In the genomic region with DNA sequence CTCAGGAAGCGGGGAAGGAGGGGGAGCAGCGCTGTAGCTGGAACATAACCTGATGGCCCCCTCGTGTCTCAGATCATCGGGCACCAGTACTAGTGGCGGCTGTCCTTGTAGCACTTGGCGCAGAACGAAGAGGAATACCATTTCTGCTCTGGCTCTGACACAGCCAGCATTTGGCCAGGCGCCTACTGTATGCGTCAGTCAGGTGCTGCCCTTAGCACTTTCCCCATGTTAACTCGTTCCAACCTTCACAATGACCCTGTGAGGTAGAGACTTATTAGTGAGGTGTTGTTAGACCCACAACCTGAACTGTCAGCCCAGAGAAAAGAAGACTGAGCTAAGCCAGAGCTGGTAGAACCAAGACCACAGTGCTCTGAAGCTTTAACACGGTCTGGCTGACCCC, we compare ENCODE assay signal across 24 cellular contexts. TPM values are rescaled to one million over a fixed set of nuclear protein-coding genes. Genes with fewer than 3 reads are reported as not detected.
DNase-seq lines count a peak whose midpoint lies in the region; ATAC-seq, FAIRE-seq and TF ChIP-seq lines count a peak whose summit lies in the region.
"Had no signal": no experiment of that assay in that cellular context is flagged by ENCODE, and none has a peak within 500 bp of the region (broad histone marks: within the 10 kb centered on the region; RNA-seq: fewer than 3 reads in every experiment).

No MANE protein-coding gene starts in this region.

- H3K36me3 ChIP-seq in adrenal gland (replicated peaks in 1 of 2): peaks cover 0 to 6% of the 10 kb centered on the region in 2 donors
- peaks cover 0 to under 1% of the 10 kb centered on the region in 2 experiments for H3K36me3 ChIP-seq in endothelial cell of umbilical vein (ENCODE audit: control insufficient read depth in 2 of 2, extremely low read depth in 1 of 2, insufficient read depth in 2 of 2, low read length in 2 of 2)
- H3K36me3 ChIP-seq in left lung: peaks cover 0 to 6% of the 10 kb centered on the region in 2 donors

- H3K27ac ChIP-seq in adrenal gland (peak overlapping the region in 1 of 5 donors; percentile 47), endothelial cell of umbilical vein (ENCODE audit: insufficient read depth, low read depth, low read length) (no peak overlapping the region), left lung (no peak overlapping the region)
- H3K27ac ChIP-seq: PC-9 had no signal

- intact Hi-C loops in adrenal gland (cut with DNase I): no loop called here
- intact Hi-C loops in endothelial cell of umbilical vein (cut with micrococcal nuclease): no loop called here
- intact Hi-C loops in left lung (cut with DNase I): no loop called here

- peak overlapping the region; percentile 43 for H3K27ac Mint-ChIP-seq in stimulated activated naive B cell treated with anti-CD40 and anti-IgM and Interleukin-4, amounts not matched to agents 10 μg/mL and 1 μg/mL and 100 μg/mL, for 72 hours
- H3K27ac Mint-ChIP-seq: activated naive CD4-positive, alpha-beta T cell treated with anti-CD3 and anti-CD28 coated beads, Interleukin-2, amount 50 U/mL, for 72 hours; activated T-cell treated with anti-CD3 and anti-CD28 coated beads, Interleukin-2, amount 50 U/mL, for 72 hours; natural killer cell; stimulated activated naive CD8-positive, alpha-beta T cell treated with anti-CD3 and anti-CD28 coated beads, Interleukin-15, amount 100 ng/mL, for 72 hours; type B pancreatic cell had no signal

- H3K4me2 ChIP-seq in endothelial cell of umbilical vein (ENCODE audit: insufficient read depth, low read length): no peak overlapping the region
- H3K4me2 ChIP-seq: PC-9 had no signal

- CTCF ChIA-PET in endothelial cell of umbilical vein (lab: Charles Lee): interaction anchor here (1.1 to 7.0 kb wide), 4 partner anchors 10 to 569 kb away, joined by 3 to 69 read pairs (median 8); no protein-coding TSS in a partner anchor

- no peaks in the 10 kb centered on the region for H3K9me1 ChIP-seq in endothelial cell of umbilical vein (replicated peaks; ENCODE audit: control insufficient read depth, extremely low read depth, insufficient read depth, low read length)

- H3K27me3 ChIP-seq in adrenal gland: no peaks in the 10 kb centered on the region
- H3K27me3 ChIP-seq in endothelial cell of umbilical vein (ENCODE audit: control insufficient read depth in 2 of 2, insufficient read depth in 2 of 2, low read length in 2 of 2): peaks cover 0 to 2% of the 10 kb centered on the region in 2 experiments
- no peaks in the 10 kb centered on the region for H3K27me3 ChIP-seq in left lung

- TF ChIP-seq POLR2A in adrenal gland (IDR thresholded peaks at IDR 0.05) (no peak), endothelial cell of umbilical vein (IDR thresholded peaks at IDR 0.05; ENCODE audit: low read depth, low read length) (no peak)

- no peak overlapping the region for H3K4me3 ChIP-seq in adrenal gland
- H3K4me3 ChIP-seq in endothelial cell of umbilical vein (replicated peaks in 1 of 3; ENCODE audit: insufficient read depth in 1 of 3, low read depth in 1 of 3, low read length in 3 of 3): no peak overlapping the region
- H3K4me3 ChIP-seq in left lung: no peak overlapping the region
- H3K4me3 ChIP-seq: PC-9 had no signal

- POLR2A ChIA-PET in endothelial cell of umbilical vein (lab: Charles Lee): interaction anchor here (1.5 kb wide), 1 partner anchor 10 kb away, joined by 4 read pairs; no protein-coding TSS in a partner anchor

- no peaks in the 10 kb centered on the region for H3K9me3 ChIP-seq in adrenal gland (replicated peaks in 1 of 3)
- H3K9me3 ChIP-seq in endothelial cell of umbilical vein (replicated peaks; ENCODE audit: control insufficient read depth, insufficient read depth, low read length): no peaks in the 10 kb centered on the region
- no peaks in the 10 kb centered on the region for H3K9me3 ChIP-seq in left lung

- H3K4me3 Mint-ChIP-seq in stimulated activated naive B cell treated with anti-CD40 and anti-IgM and Interleukin-4, amounts not matched to agents 10 μg/mL and 1 μg/mL and 100 μg/mL, for 72 hours: no peak overlapping the region
- H3K4me3 Mint-ChIP-seq: activated T-cell treated with anti-CD3 and anti-CD28 coated beads, Interleukin-2, amount 50 U/mL, for 72 hours; natural killer cell; stimulated activated naive CD8-positive, alpha-beta T cell treated with anti-CD3 and anti-CD28 coated beads, Interleukin-15, amount 100 ng/mL, for 72 hours; type B pancreatic cell had no signal

- peaks cover 5 to 15% of the 10 kb centered on the region in 2 donors for H3K36me3 Mint-ChIP-seq in stimulated activated naive B cell treated with anti-CD40 and anti-IgM and Interleukin-4, amounts not matched to agents 10 μg/mL and 1 μg/mL and 100 μg/mL, for 72 hours
- H3K36me3 Mint-ChIP-seq: natural killer cell had no signal

- peak; percentile 20 for ATAC-seq in left lung
- no peak for ATAC-seq in stimulated activated naive B cell treated with anti-CD40 and anti-IgM and Interleukin-4, amounts not matched to agents 10 μg/mL and 1 μg/mL and 100 μg/mL, for 72 hours (replicated peaks)
- ATAC-seq in GM19395 (IDR thresholded peaks at IDR 0.05; ENCODE audit: unreplicated experiment): no peak
- ATAC-seq: activated naive CD4-positive, alpha-beta T cell treated with anti-CD3 and anti-CD28 coated beads, Interleukin-2, amount 50 U/mL, for 72 hours; activated T-cell treated with anti-CD3 and anti-CD28 coated beads, Interleukin-2, amount 50 U/mL, for 72 hours; natural killer cell; stimulated activated naive CD8-positive, alpha-beta T cell treated with anti-CD3 and anti-CD28 coated beads, Interleukin-15, amount 100 ng/mL, for 72 hours had no signal

- H2AFZ ChIP-seq in endothelial cell of umbilical vein (ENCODE audit: low read depth, low read length): no peak overlapping the region
- H2AFZ ChIP-seq: PC-9 had no signal

- FAIRE-seq in endothelial cell of umbilical vein (lab: Jason Lieb, UNC): no peak
- FAIRE-seq: colon, GM12891, H1 had no signal

- DNase-seq in adrenal gland: peak; percentile 75 to 90 (median 86)
- DNase-seq in endothelial cell of umbilical vein (ENCODE audit: low read depth, low spot score): peak; percentile 21
- no peak for DNase-seq in left lung
- no peak for DNase-seq in stimulated activated naive B cell treated with anti-CD40 and anti-IgM and Interleukin-4, amounts not matched to agents 10 μg/mL and 1 μg/mL and 100 μg/mL, for 72 hours
- no peak for DNase-seq in T1000 (lab: John Stamatoyannopoulos, UW)
- no peak for DNase-seq in OCI-M2 (lab: John Stamatoyannopoulos, UW; ENCODE audit: unreplicated experiment)
- DNase-seq: activated CD4-positive, CD25-positive, alpha-beta regulatory T cell treated with anti-CD3 and anti-CD28 coated beads, Interleukin-2, amount 50 U/mL, for 72 hours; activated T-cell treated with anti-CD3 and anti-CD28 coated beads, Interleukin-2, amount 50 U/mL, for 72 hours; AML-193; DMS53; KBM-7; natural killer cell; NCI-H1694 treated with DMSO at 0.1 percent for 48 hours; NCI-H82; PC-9; posterior cingulate gyrus; stimulated activated CD4-positive, alpha-beta T cell treated with anti-CD3 and anti-CD28 coated beads, Interleukin-2, amount 100 ng/mL, for 24 hours; stimulated activated naive CD8-positive, alpha-beta T cell treated with anti-CD3 and anti-CD28 coated beads, Interleukin-15, amount 100 ng/mL, for 72 hours had no signal

- WGBS in adrenal gland, 4 donors: 26 to 54% (median 39%) methylated on average over 10 to 11 of the region's 11 CpGs

- peaks cover 0 to 6% of the 10 kb centered on the region in 2 donors for H3K27me3 Mint-ChIP-seq in stimulated activated naive B cell treated with anti-CD40 and anti-IgM and Interleukin-4, amounts not matched to agents 10 μg/mL and 1 μg/mL and 100 μg/mL, for 72 hours
- H3K27me3 Mint-ChIP-seq: type B pancreatic cell had no signal

- dilution Hi-C loops in endothelial cell of umbilical vein (cut with MboI; ENCODE audit: extremely low pct_ligation_motif_present, low sequenced_read_pairs): no loop called here

- no peaks in the 10 kb centered on the region for H3K79me2 ChIP-seq in endothelial cell of umbilical vein (ENCODE audit: control insufficient read depth, insufficient read depth, low read length)

- BruUV-seq in endothelial cell of umbilical vein (replicated peaks; lab: Mats Ljungman, UMichigan): no TSS peak

- no peak for TF ChIP-seq CTCF in adrenal gland (IDR thresholded peaks at IDR 0.05)
- TF ChIP-seq CTCF in endothelial cell of umbilical vein (IDR thresholded peaks at IDR 0.05; ENCODE audit: extremely low read depth in 1 of 2, insufficient read depth in 1 of 2, low read depth in 1 of 2, low read length in 2 of 2): no peak
- no peak for TF ChIP-seq CTCF in left lung (IDR thresholded peaks at IDR 0.05)

- no peaks in the 10 kb centered on the region for H3K9me3 Mint-ChIP-seq in stimulated activated naive B cell treated with anti-CD40 and anti-IgM and Interleukin-4, amounts not matched to agents 10 μg/mL and 1 μg/mL and 100 μg/mL, for 72 hours
- H3K9me3 Mint-ChIP-seq: activated naive CD4-positive, alpha-beta T cell treated with anti-CD3 and anti-CD28 coated beads, Interleukin-2, amount 50 U/mL, for 72 hours; activated T-cell treated with anti-CD3 and anti-CD28 coated beads, Interleukin-2, amount 50 U/mL, for 72 hours; natural killer cell; stimulated activated naive CD8-positive, alpha-beta T cell treated with anti-CD3 and anti-CD28 coated beads, Interleukin-15, amount 100 ng/mL, for 72 hours; type B pancreatic cell had no signal

- H3K4me1 Mint-ChIP-seq in stimulated activated naive B cell treated with anti-CD40 and anti-IgM and Interleukin-4, amounts not matched to agents 10 μg/mL and 1 μg/mL and 100 μg/mL, for 72 hours: peaks cover 44 to 59% of the 10 kb centered on the region in 2 donors

- H3K4me1 ChIP-seq in adrenal gland (replicated peaks in 1 of 2) (peaks cover 18 to 40% of the 10 kb centered on the region in 2 donors), endothelial cell of umbilical vein (ENCODE audit: control insufficient read depth, extremely low read depth, insufficient read depth, low read length) (peaks cover 14% of the 10 kb centered on the region), left lung (peaks cover 21 to 56% of the 10 kb centered on the region in 2 donors)

- no peak overlapping the region for H3K9ac ChIP-seq in endothelial cell of umbilical vein (replicated peaks; ENCODE audit: extremely low read depth, insufficient read depth, low read length)

- no peaks in the 10 kb centered on the region for H4K20me1 ChIP-seq in endothelial cell of umbilical vein (replicated peaks; ENCODE audit: control insufficient read depth, extremely low read depth, insufficient read depth, low read length)

RNA-seq across cellular contexts. Expression of gene EML6, which starts 47.7 kb away (rescaled TPM):
- total RNA-seq in adrenal gland (10 to 100 TPM in 6 of 8 donors, 1 to 10 TPM in 2; 6.5 to 19.3 (median 11.3) TPM), endothelial cell of umbilical vein (1.3 and 2.1 TPM in 2 replicates), left lung (1 to 10 TPM in 1 of 2 donors, under 1 TPM in 1; 0.73 to 1.3 TPM)
- polyA plus RNA-seq in adrenal gland (10 to 100 TPM in 1 of 3 donors, 1 to 10 TPM in 2; 6.0 to 10.9 (median 6.2) TPM), endothelial cell of umbilical vein (0.79 and 0.80 TPM in 2 replicates)
- 0.35 and 0.79 TPM in 2 replicates for polyA plus RNA-seq in endothelial cell of umbilical vein (2011; cell fraction: cytosol; rRNA removed)
- polyA plus RNA-seq in endothelial cell of umbilical vein (2011; cell fraction: nucleus; rRNA removed): 1.7 and 3.3 TPM in 2 replicates
- 0.54 and 0.67 TPM in 2 replicates for polyA plus RNA-seq in endothelial cell of umbilical vein (2012)
- polyA minus RNA-seq in endothelial cell of umbilical vein: 2.7 and 3.1 TPM in 2 replicates
- 2.6 TPM for polyA minus RNA-seq in endothelial cell of umbilical vein (2011; cell fraction: cytosol; rRNA and poly(A)+ RNA removed)
- 0.77 and 4.0 TPM in 2 replicates for polyA minus RNA-seq in endothelial cell of umbilical vein (2011; cell fraction: nucleus; rRNA and poly(A)+ RNA removed)

Comparison
In these comparisons a context has a peak if more than half of its experiments do, and no peak if none do; other contexts are left out.
1. DNase-seq: peak in adrenal gland (7 of 7) and endothelial cell of umbilical vein (single experiment); none in left lung (0 of 2), stimulated activated naive B cell treated with anti-CD40 and anti-IgM and Interleukin-4, amounts not matched to agents 10 μg/mL and 1 μg/mL and 100 μg/mL, for 72 hours (single experiment), T1000 (single experiment) and OCI-M2 (single experiment).